In genomic region chr1:182962554-182963115, GRCh38 we compare ENCODE assay signal across 8 cellular contexts. TPM values are rescaled to one million over a fixed set of nuclear protein-coding genes. Genes with fewer than 3 reads are reported as not detected.
DNase-seq lines count a peak whose midpoint lies in the region; ATAC-seq and TF ChIP-seq lines count a peak whose summit lies in the region.

No MANE protein-coding gene starts in this region.

- H3K9me3 ChIP-seq in cardiac muscle cell (ENCODE audit: low read depth) (no peaks in the 10 kb centered on the region), ovary (no peaks in the 10 kb centered on the region)

- H3K27ac ChIP-seq in cardiac muscle cell (no peak overlapping the region), ovary (no peak overlapping the region)

- no peaks in the 10 kb centered on the region for H3K4me1 ChIP-seq in cardiac muscle cell (ENCODE audit: low read depth)
- no peaks in the 10 kb centered on the region for H3K4me1 ChIP-seq in ovary (ENCODE audit: insufficient read depth)

- peak; percentile 37 for TF ChIP-seq POLR2A in ovary (IDR thresholded peaks at IDR 0.05)

- no peak for TF ChIP-seq EP300 in ovary (IDR thresholded peaks at IDR 0.05)

- H3K27me3 Mint-ChIP-seq in activated naive CD8-positive, alpha-beta T cell treated with anti-CD3 and anti-CD28 coated beads, Interleukin-2, amount 50 U/mL, for 24 hours: peaks cover 13% of the 10 kb centered on the region

- TF ChIP-seq CTCF in GM20000 (IDR thresholded peaks at IDR 0.05; ENCODE audit: extremely low read depth, missing control alignments) (peak; percentile 63), cardiac muscle cell (IDR thresholded peaks at IDR 0.05; ENCODE audit: low read depth, low read length) (peak; percentile 89), ovary (IDR thresholded peaks at IDR 0.05) (peak; percentile 66 to 86 (median 84))

- 1 to 4% (median 3%) methylated on average over 6 of the region's 6 CpGs for WGBS in ovary, 3 donors

- peak; percentile 89 for ATAC-seq in HG03565 (IDR thresholded peaks at IDR 0.05; ENCODE audit: unreplicated experiment)
- peak; percentile 78 for ATAC-seq in activated naive CD8-positive, alpha-beta T cell treated with anti-CD3 and anti-CD28 coated beads, Interleukin-2, amount 50 U/mL, for 24 hours

- no peaks in the 10 kb centered on the region for H3K9me3 Mint-ChIP-seq in activated naive CD8-positive, alpha-beta T cell treated with anti-CD3 and anti-CD28 coated beads, Interleukin-2, amount 50 U/mL, for 24 hours

- no peak overlapping the region for H3K27ac Mint-ChIP-seq in activated naive CD8-positive, alpha-beta T cell treated with anti-CD3 and anti-CD28 coated beads, Interleukin-2, amount 50 U/mL, for 24 hours

- peak; percentile 90 for DNase-seq in EL
- DNase-seq in GM20000 (ENCODE audit: low spot score): peak; percentile 90
- DNase-seq in NCI-H510A treated with DMSO at 0.1 percent for 48 hours (lab: John Stamatoyannopoulos, UW): peak; percentile 89
- DNase-seq in activated naive CD8-positive, alpha-beta T cell treated with anti-CD3 and anti-CD28 coated beads, Interleukin-2, amount 50 U/mL, for 24 hours: peak; percentile 11
- DNase-seq in cardiac muscle cell (ENCODE audit: low read depth in 1 of 2, low spot score in 1 of 2): peak; percentile 90 to 92
- peak; percentile 72 to 85 (median 75) for DNase-seq in ovary
- no peak for DNase-seq in activated gamma-delta T cell treated with Interleukin-2 at 50 U/mL for 16 hours

- H3K36me3 ChIP-seq in cardiac muscle cell (no peaks in the 10 kb centered on the region), ovary (no peaks in the 10 kb centered on the region)

- H3K4me3 ChIP-seq in cardiac muscle cell: no peak overlapping the region
- peak overlapping the region; percentile 21 for H3K4me3 ChIP-seq in ovary

- H3K4me3 Mint-ChIP-seq in activated naive CD8-positive, alpha-beta T cell treated with anti-CD3 and anti-CD28 coated beads, Interleukin-2, amount 50 U/mL, for 24 hours: no peak overlapping the region

- H3K4me1 Mint-ChIP-seq in activated naive CD8-positive, alpha-beta T cell treated with anti-CD3 and anti-CD28 coated beads, Interleukin-2, amount 50 U/mL, for 24 hours: peaks cover 5% of the 10 kb centered on the region

- H3K27me3 ChIP-seq in cardiac muscle cell: no peaks in the 10 kb centered on the region
- no peaks in the 10 kb centered on the region for H3K27me3 ChIP-seq in ovary

- intact Hi-C loops in ovary (cut with DNase I): loop anchor here in 2 of 4 donors (5.0 kb wide), 3 partner anchors 270 to 355 kb away; no protein-coding TSS in a partner anchor

- no peaks in the 10 kb centered on the region for H3K36me3 Mint-ChIP-seq in activated naive CD8-positive, alpha-beta T cell treated with anti-CD3 and anti-CD28 coated beads, Interleukin-2, amount 50 U/mL, for 24 hours (ENCODE audit: low read depth)

RNA-seq across cellular contexts. Expression of gene SHCBP1L, which starts 9.7 kb away (rescaled TPM):
- not detected in 2 replicates for total RNA-seq in cardiac muscle cell
- polyA plus RNA-seq in cardiac muscle cell: not detected in 2 replicates
- total RNA-seq in ovary: not detected
- not detected for polyA plus RNA-seq in ovary
